ENCODE assay signal across 9 cellular contexts in the genomic region with DNA sequence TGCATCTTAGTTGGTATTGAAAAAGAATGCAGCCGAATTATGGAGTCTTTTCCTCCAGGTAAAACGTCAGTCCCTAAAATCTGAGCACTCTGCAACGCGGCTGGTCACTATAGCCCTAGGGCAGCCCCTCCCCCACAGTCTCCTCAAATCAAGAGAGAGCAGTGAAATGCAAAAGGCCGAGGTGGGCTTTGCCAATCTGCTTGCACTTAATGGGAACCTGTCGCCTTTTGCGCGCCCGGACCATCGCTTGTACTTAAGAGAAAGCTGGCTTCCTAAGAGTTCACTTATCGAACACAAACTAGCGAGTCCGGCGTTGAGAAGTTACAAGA. TPM values are rescaled to one million over a fixed set of nuclear protein-coding genes. Genes with fewer than 3 reads are reported as not detected.
DNase-seq lines count a peak whose midpoint lies in the region; ATAC-seq, FAIRE-seq and TF ChIP-seq lines count a peak whose summit lies in the region.
"Had no signal": no experiment of that assay in that cellular context is flagged by ENCODE, and none has a peak within 500 bp of the region (broad histone marks: within the 10 kb centered on the region; RNA-seq: fewer than 3 reads in every experiment).

No MANE protein-coding gene starts in this region.

- under 1% methylated on average over 12 of the region's 14 CpGs for WGBS in A549 (ENCODE audit: missing lambda C conversion rate)

- no peak overlapping the region for H3K27ac Mint-ChIP-seq in progenitor cell of endocrine pancreas
- H3K27ac Mint-ChIP-seq: mesothelial cell of epicardium had no signal

- peaks cover 17% of the 10 kb centered on the region; the same call in 2 of the 3 replicates for H3K4me1 ChIP-seq in A549

- H3K4me1 Mint-ChIP-seq in progenitor cell of endocrine pancreas (ENCODE audit: low read depth), result peaks cover 18% of the 10 kb centered on the region

- POLR2A ChIA-PET in A549 (lab: Yijun Ruan, JAX), result no interaction called here

- TF ChIP-seq POLR2A in A549 (IDR thresholded peaks at IDR 0.05; ENCODE audit: low read length), result no peak

- H3K27ac ChIP-seq in A549, result peak overlapping the region; percentile 78 to 91

- no peaks in the 10 kb centered on the region for H3K9me3 ChIP-seq in A549

- peaks cover 16% of the 10 kb centered on the region for H3K36me3 Mint-ChIP-seq in progenitor cell of endocrine pancreas (ENCODE audit: insufficient read depth)

- H3K4me2 ChIP-seq in A549, result peak overlapping the region; percentile 86

- TF ChIP-seq CTCF in A549 (IDR thresholded peaks at IDR 0.05) (no peak), fibroblast of pulmonary artery (IDR thresholded peaks at IDR 0.05; ENCODE audit: low read length, missing control alignments) (no peak), progenitor cell of endocrine pancreas (IDR thresholded peaks at IDR 0.05; ENCODE audit: unreplicated experiment) (no peak)

- in situ Hi-C loops in SK-MEL-5 (cut with HindIII; ENCODE audit: low pct_unique_long_range_greater_than_20kb, low sequenced_read_pairs), result loop anchor here (25.0 kb wide), 1 partner anchor 103 kb away; no protein-coding TSS in a partner anchor

- H3K27me3 Mint-ChIP-seq in progenitor cell of endocrine pancreas, result no peaks in the 10 kb centered on the region

- H3K9me3 Mint-ChIP-seq in progenitor cell of endocrine pancreas (ENCODE audit: low read depth), result no peaks in the 10 kb centered on the region
- H3K9me3 Mint-ChIP-seq: mesothelial cell of epicardium had no signal

- no peak for FAIRE-seq in A549 (lab: Jason Lieb, UNC)

- CTCF ChIA-PET in A549 (lab: Yijun Ruan, JAX), result interaction anchor here (4.5 kb wide), 1 partner anchor 20 kb away, joined by 35 read pairs; no protein-coding TSS in a partner anchor

- no peak overlapping the region for H3K4me3 Mint-ChIP-seq in progenitor cell of endocrine pancreas (ENCODE audit: low read depth)
- H3K4me3 Mint-ChIP-seq: mesothelial cell of epicardium had no signal

- DNase-seq in A549 (ENCODE audit: low read depth in 1 of 2, low spot score in 1 of 2), result no peak
- peak; percentile 38 for DNase-seq in LoVo (ENCODE audit: low spot score)
- peak; percentile 63 for DNase-seq in SK-MEL-5 (ENCODE audit: low read depth, low spot score)
- DNase-seq in fibroblast of pulmonary artery (ENCODE audit: low read depth), result no peak
- DNase-seq in progenitor cell of endocrine pancreas (ENCODE audit: low spot score, unreplicated experiment), result peak; percentile 37
- DNase-seq in NCI-H345 (lab: John Stamatoyannopoulos, UW), result no peak
- no peak for DNase-seq in GM19238 (ENCODE audit: insufficient read length, low spot score)

- TF ChIP-seq RAD21 in A549 (conservative IDR thresholded peaks at IDR 0.05 in 1 of 2, IDR thresholded peaks at IDR 0.05 in 1 of 2), result no peak

- TF ChIP-seq EP300 in A549 (IDR thresholded peaks at IDR 0.05), result no peak

- ATAC-seq in A549 (peak; percentile 5 to 37; a peak in 3 of 6 replicates), GM18498 (IDR thresholded peaks at IDR 0.05; ENCODE audit: unreplicated experiment) (peak; percentile 4)

- H3K4me3 ChIP-seq in A549 (peak overlapping the region; percentile 72), fibroblast of pulmonary artery (replicated peaks; ENCODE audit: low read depth, low read length) (peak overlapping the region; percentile 74)

TF ChIP-seq in A549, 52 proteins besides CTCF, POLR2A, EP300 and RAD21:
- TF ChIP-seq, protein P1, sequence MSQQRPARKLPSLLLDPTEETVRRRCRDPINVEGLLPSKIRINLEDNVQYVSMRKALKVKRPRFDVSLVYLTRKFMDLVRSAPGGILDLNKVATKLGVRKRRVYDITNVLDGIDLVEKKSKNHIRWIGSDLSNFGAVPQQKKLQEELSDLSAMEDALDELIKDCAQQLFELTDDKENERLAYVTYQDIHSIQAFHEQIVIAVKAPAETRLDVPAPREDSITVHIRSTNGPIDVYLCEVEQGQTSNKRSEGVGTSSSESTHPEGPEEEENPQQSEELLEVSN (IDR thresholded peaks at IDR 0.05; ENCODE audit: borderline replicate concordance, low read depth), result no peak
- TF ChIP-seq ZSCAN20 (CRISPR knock-in tag; IDR thresholded peaks at IDR 0.05), result no peak
- TF ChIP-seq MAZ (IDR thresholded peaks at IDR 0.05; ENCODE audit: borderline replicate concordance, low read depth, low read length), result no peak

RNA-seq across cellular contexts. Expression of a gene that starts 0.4 kb away (rescaled TPM):
- polyA plus RNA-seq in A549 (2011; rRNA removed), result 105 and 111 TPM in 2 replicates
- polyA plus RNA-seq in A549 (2012; cell fraction: cytosol; rRNA removed), result 106 and 111 TPM in 2 replicates
- polyA plus RNA-seq in A549 (2012; cell fraction: nucleus; rRNA removed), result 148 and 202 TPM in 2 replicates
- 94.7 to 101 TPM (median 95.9 TPM) in 3 replicates for polyA plus RNA-seq in A549 (2017; fragmentation: RNase III; extraction: RNeasy Plus Mini Kit Qiagen cat#74134 plus additional on column Dnase treatment)
- 106 and 117 TPM in 2 replicates for polyA minus RNA-seq in A549 (2011; rRNA and poly(A)+ RNA removed)
- total RNA-seq in SK-MEL-5 (2014; rRNA removed; shearing (Covaris generic)), result 109 and 113 TPM in 2 replicates
- polyA plus RNA-seq in SK-MEL-5 (2015; cell fraction: cytosol; rRNA removed), result 115 and 124 TPM in 2 replicates
- 141 and 154 TPM in 2 replicates for polyA plus RNA-seq in SK-MEL-5 (2015; cell fraction: nucleus; rRNA removed)
- 118 and 121 TPM in 2 replicates for total RNA-seq in progenitor cell of endocrine pancreas

RNA-seq across cellular contexts. Expression of a gene that starts 39.8 kb away (rescaled TPM):
- polyA plus RNA-seq in A549 (2011; rRNA removed) (not detected in 2 replicates), A549 (2017; fragmentation: RNase III; extraction: RNeasy Plus Mini Kit Qiagen cat#74134 plus additional on column Dnase treatment) (not detected in 3 replicates)
- polyA plus RNA-seq in A549 (2012; cell fraction: cytosol; rRNA removed), result not detected in 2 replicates
- polyA plus RNA-seq in A549 (2012; cell fraction: nucleus; rRNA removed), result not detected in 2 replicates
- not detected in 2 replicates for polyA minus RNA-seq in A549 (2011; rRNA and poly(A)+ RNA removed)
- total RNA-seq in SK-MEL-5 (2014; rRNA removed; shearing (Covaris generic)), result not detected in 2 replicates
- not detected in 2 replicates for polyA plus RNA-seq in SK-MEL-5 (2015; cell fraction: cytosol; rRNA removed)
- polyA plus RNA-seq in SK-MEL-5 (2015; cell fraction: nucleus; rRNA removed), result not detected in 2 replicates
- not detected in 2 replicates for total RNA-seq in progenitor cell of endocrine pancreas
- total RNA-seq: mesothelial cell of epicardium had no signal

Comparison
In these comparisons a context has a peak if more than half of its experiments do, and no peak if none do; other contexts are left out.
1. DNase-seq: peak in LoVo (single experiment), SK-MEL-5 (single experiment) and progenitor cell of endocrine pancreas (single experiment); none in A549 (0 of 2), fibroblast of pulmonary artery (single experiment), NCI-H345 (single experiment) and GM19238 (single experiment).